ENCODE assay signal across 9 cellular contexts in genomic region chr5:179870403-179870903, GRCh38. TPM values are rescaled to one million over a fixed set of nuclear protein-coding genes. Genes with fewer than 3 reads are reported as not detected.
DNase-seq lines count a peak whose midpoint lies in the region; ATAC-seq and TF ChIP-seq lines count a peak whose summit lies in the region.
"Had no signal": no experiment of that assay in that cellular context is flagged by ENCODE, and none has a peak within 500 bp of the region (broad histone marks: within the 10 kb centered on the region; RNA-seq: fewer than 3 reads in every experiment).

No MANE protein-coding gene starts in this region.

- no peak overlapping the region for H3K27ac ChIP-seq in sigmoid colon
- H3K27ac ChIP-seq: parathyroid adenoma had no signal

- ATAC-seq in GM21360 (IDR thresholded peaks at IDR 0.05; ENCODE audit: unreplicated experiment) (no peak), GM19328 (IDR thresholded peaks at IDR 0.05; ENCODE audit: unreplicated experiment) (no peak)

- H3K36me3 Mint-ChIP-seq in chondrocyte (ENCODE audit: low read depth) = peaks cover 15% of the 10 kb centered on the region

- H3K9me3 Mint-ChIP-seq in chondrocyte (ENCODE audit: low read depth) = no peaks in the 10 kb centered on the region

- TF ChIP-seq POLR2A in sigmoid colon (IDR thresholded peaks at IDR 0.05) = no peak

- TF ChIP-seq EP300 in sigmoid colon (IDR thresholded peaks at IDR 0.05) = no peak

- peaks cover 23 to 93% (median 49%) of the 10 kb centered on the region in 4 donors for H3K36me3 ChIP-seq in sigmoid colon

- no peak overlapping the region for H3K4me3 Mint-ChIP-seq in chondrocyte (ENCODE audit: unreplicated experiment)

- intact Hi-C loops in sigmoid colon (cut with DNase I) = no loop called here

- H3K27me3 Mint-ChIP-seq in chondrocyte (ENCODE audit: low read depth) = no peaks in the 10 kb centered on the region

- H3K27me3 ChIP-seq in sigmoid colon = no peaks in the 10 kb centered on the region

- H3K4me1 Mint-ChIP-seq in chondrocyte (ENCODE audit: low read depth) = no peaks in the 10 kb centered on the region

- TF ChIP-seq CTCF in LNCaP clone FGC (IDR thresholded peaks at IDR 0.05; ENCODE audit: control insufficient read depth, extremely low read depth, insufficient read depth) (peak; percentile 41; the same call in 1 of the 2 replicates), chondrocyte (IDR thresholded peaks at IDR 0.05) (peak; percentile 61), sigmoid colon (IDR thresholded peaks at IDR 0.05) (no peak)

- DNase-seq in DMS 273 (lab: John Stamatoyannopoulos, UW; ENCODE audit: unreplicated experiment) = peak; percentile 85
- DNase-seq in LNCaP clone FGC (ENCODE audit: low read depth) = peak; percentile 15
- peak; percentile 77 for DNase-seq in chondrocyte (ENCODE audit: low spot score)
- DNase-seq in medulla oblongata (ENCODE audit: extremely low spot score) = peak; percentile 65
- DNase-seq in sigmoid colon = no peak
- no peak for DNase-seq in NCI-H187 treated with DMSO at 0.1 percent for 48 hours (lab: John Stamatoyannopoulos, UW)

- 86 to 90% methylated on average over 17 of the region's 17 CpGs for WGBS in sigmoid colon, 2 donors

- no peak overlapping the region for H3K4me3 ChIP-seq in LNCaP clone FGC (ENCODE audit: low read depth, low read length)
- H3K4me3 ChIP-seq in sigmoid colon = no peak overlapping the region

- no peak overlapping the region for H3K27ac Mint-ChIP-seq in chondrocyte (ENCODE audit: unreplicated experiment)

- no peaks in the 10 kb centered on the region for H3K9me3 ChIP-seq in sigmoid colon

- H3K4me1 ChIP-seq in sigmoid colon = no peaks in the 10 kb centered on the region
- H3K4me1 ChIP-seq: parathyroid adenoma had no signal

RNA-seq across cellular contexts. Expression of gene MRNIP, which starts 11.8 kb away (rescaled TPM):
- 13.4 to 20.0 TPM (median 16.4 TPM) in 3 replicates for total RNA-seq in chondrocyte
- 10 to 100 TPM; 30.7 to 59.8 (median 34.5) TPM for total RNA-seq in sigmoid colon
- polyA plus RNA-seq in sigmoid colon = 10 to 100 TPM in 2 of 3 donors, 1 to 10 TPM in 1; 8.3 to 20.3 (median 11.4) TPM

RNA-seq across cellular contexts. Expression of gene TBC1D9B, which starts 37.2 kb away (rescaled TPM):
- total RNA-seq in chondrocyte (107 to 130 TPM (median 118 TPM) in 3 replicates), sigmoid colon (1,000 to 10,000 TPM in 2 of 4 donors, 100 to 1,000 TPM in 2; 291 to 1,545 (median 1,005) TPM)
- 10 to 100 TPM; 35.4 to 83.4 (median 36.8) TPM for polyA plus RNA-seq in sigmoid colon

RNA-seq across cellular contexts. Expression of gene SQSTM1, which starts 49.7 kb away (rescaled TPM):
- total RNA-seq in chondrocyte (219 to 297 TPM (median 296 TPM) in 3 replicates), sigmoid colon (100 to 1,000 TPM; 287 to 443 (median 386) TPM)
- 100 to 1,000 TPM; 168 to 301 (median 203) TPM for polyA plus RNA-seq in sigmoid colon

Comparison
In these comparisons a context has a peak if more than half of its experiments do, and no peak if none do; other contexts are left out.
1. DNase-seq: peak in DMS 273 (single experiment), LNCaP clone FGC (single experiment), chondrocyte (single experiment) and medulla oblongata (single experiment); none in sigmoid colon (single experiment) and NCI-H187 treated with DMSO at 0.1 percent for 48 hours (single experiment).
2. CTCF ChIP-seq: peak in LNCaP clone FGC (single experiment) and chondrocyte (single experiment); none in sigmoid colon (0 of 4).